In genomic region chr7:158072889-158073730, GRCh38 we compare ENCODE assay signal across 1 cellular context.
TF ChIP-seq lines count a peak whose summit lies in the region.

No MANE protein-coding gene starts in this region.

TF ChIP-seq in SK-N-SH, 30 proteins besides CTCF, POLR2A, EP300 and RAD21 (continued from another document):
- TF ChIP-seq REST (IDR thresholded peaks at IDR 0.05; ENCODE audit: low read depth, low read length) (no peak), CHD2 (IDR thresholded peaks at IDR 0.05; ENCODE audit: low read length, partially characterized antibody) (no peak), TAF1 (IDR thresholded peaks at IDR 0.05; ENCODE audit: borderline replicate concordance, low read depth, low read length) (no peak), POLR2AphosphoS5 (IDR thresholded peaks at IDR 0.05; ENCODE audit: low read depth, low read length) (no peak), GATA2 (CRISPR knock-in tag; IDR thresholded peaks at IDR 0.05) (no peak), JUND (IDR thresholded peaks at IDR 0.05) (no peak), ELF1 (IDR thresholded peaks at IDR 0.05) (no peak), NRF1 (IDR thresholded peaks at IDR 0.05; ENCODE audit: low read depth, low read length) (no peak), USF1 (IDR thresholded peaks at IDR 0.05; ENCODE audit: borderline replicate concordance, low read depth) (no peak)
